8 cellular contexts compared by ENCODE assay signal in the genomic region with DNA sequence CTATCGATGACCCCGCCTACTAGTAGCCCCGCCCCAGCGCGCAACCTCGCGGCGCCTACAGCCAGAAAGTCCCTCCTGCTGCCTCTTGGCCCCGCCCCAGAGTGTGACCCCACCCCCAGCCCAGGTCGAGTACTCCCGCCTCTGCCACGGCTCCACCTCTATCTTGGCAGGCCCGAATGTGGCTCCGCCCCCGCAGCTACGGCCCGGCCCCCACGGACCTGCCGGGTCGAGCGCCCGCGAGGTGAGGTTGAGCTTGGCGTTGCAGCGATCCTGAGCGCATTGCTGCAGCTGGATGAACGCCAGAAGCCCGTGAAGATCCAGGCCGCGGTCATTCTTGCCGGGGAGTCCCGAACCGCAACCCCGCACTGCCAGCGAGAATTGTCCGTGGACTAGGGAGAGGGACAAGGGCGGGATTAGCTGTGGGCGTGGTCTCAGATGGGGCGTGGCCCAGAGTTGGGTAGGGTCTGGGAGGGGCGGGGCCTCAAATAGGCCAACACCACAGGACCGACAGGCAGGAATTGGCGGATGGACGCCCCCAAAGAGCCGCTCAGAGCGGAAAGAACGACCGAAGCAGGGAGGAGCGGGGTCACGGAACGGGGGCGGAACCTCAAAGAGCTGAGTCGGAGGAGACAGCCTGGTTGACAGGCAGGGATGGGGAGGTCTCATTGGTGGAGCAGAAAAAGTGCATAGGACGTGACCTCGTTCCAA. TPM values are rescaled to one million over a fixed set of nuclear protein-coding genes. Genes with fewer than 3 reads are reported as not detected.
DNase-seq lines count a peak whose midpoint lies in the region; ATAC-seq and TF ChIP-seq lines count a peak whose summit lies in the region.

No MANE protein-coding gene starts in this region.

- no peaks in the 10 kb centered on the region for H3K27me3 ChIP-seq in right atrium auricular region
- peaks cover 0 to 17% (median 9%) of the 10 kb centered on the region in 3 donors for H3K27me3 ChIP-seq in psoas muscle (ENCODE audit: insufficient read depth in 3 of 3, low read length in 2 of 3)

- H3K36me3 ChIP-seq in right atrium auricular region (no peaks in the 10 kb centered on the region), psoas muscle (ENCODE audit: insufficient read depth in 1 of 2, low read depth in 1 of 2) (no peaks in the 10 kb centered on the region)

- peak overlapping the region; percentile 72 for H3K27ac ChIP-seq in angular gyrus (ENCODE audit: low read depth, low read length)
- H3K27ac ChIP-seq in right atrium auricular region = peak overlapping the region; percentile 78 to 83
- peak overlapping the region; percentile 64 for H3K27ac ChIP-seq in psoas muscle

- TF ChIP-seq CTCF in GM12864 (IDR thresholded peaks at IDR 0.05; ENCODE audit: low read depth, low read length, missing control alignments) (no peak), right atrium auricular region (IDR thresholded peaks at IDR 0.05) (no peak), psoas muscle (IDR thresholded peaks at IDR 0.05) (no peak)

- intact Hi-C loops in psoas muscle (cut with DNase I) = loop anchor here in 1 of 2 donors (5.0 kb wide), 1 partner anchor 39 kb away; the partner anchor contains the start of gene PHLDB3

- 0 to 1% (median 1%) methylated on average over 52 to 54 of the region's 54 CpGs for WGBS in psoas muscle, 3 donors

- peaks cover 38% of the 10 kb centered on the region for H3K4me1 Mint-ChIP-seq in T-helper 17 cell

- no peaks in the 10 kb centered on the region for H3K9me3 ChIP-seq in T-helper 17 cell (ENCODE audit: control insufficient read depth, low read length, poor library complexity, severe bottlenecking)
- no peaks in the 10 kb centered on the region for H3K9me3 ChIP-seq in right atrium auricular region
- H3K9me3 ChIP-seq in psoas muscle = no peaks in the 10 kb centered on the region

- H3K4me3 ChIP-seq in GM12864 (ENCODE audit: low read depth, low read length) = peak overlapping the region; percentile 68
- H3K4me3 ChIP-seq in right atrium auricular region = peak overlapping the region; percentile 51 to 72
- peak overlapping the region; percentile 82 for H3K4me3 ChIP-seq in psoas muscle

- peak overlapping the region; percentile 92 for H3K4me3 Mint-ChIP-seq in T-helper 17 cell

- no peaks in the 10 kb centered on the region for H3K27me3 Mint-ChIP-seq in T-helper 17 cell

- H3K4me1 ChIP-seq in right atrium auricular region (peaks cover 0 to 16% of the 10 kb centered on the region in 2 donors), psoas muscle (peaks cover 3% of the 10 kb centered on the region)

- H3K27ac Mint-ChIP-seq in T-helper 17 cell = peak overlapping the region; percentile 88

- DNase-seq in GM12864 (ENCODE audit: low read depth) (peak; percentile 81), NCI-H1105 (lab: John Stamatoyannopoulos, UW) (peak; percentile 96), T-helper 17 cell (peak; percentile 98 to 100 (median 100)), right atrium auricular region (ENCODE audit: low spot score) (peak; percentile 96), psoas muscle (peak; percentile 95 to 96), ureter (ENCODE audit: low spot score) (peak; percentile 98)

- no peaks in the 10 kb centered on the region for H3K36me3 Mint-ChIP-seq in T-helper 17 cell (ENCODE audit: low read depth)

- ATAC-seq in HG02642 (IDR thresholded peaks at IDR 0.05; ENCODE audit: poor library complexity, unreplicated experiment) (peak; percentile 87), T-helper 17 cell (peak; percentile 86), psoas muscle (peak; percentile 92 to 94 (median 92))

RNA-seq across cellular contexts. Expression of gene LYPD3, which starts 1.9 kb away (rescaled TPM):
- 1 to 10 TPM; 5.1 to 7.4 TPM for total RNA-seq in T-helper 17 cell
- under 1 TPM in 1 of 2 donors, not detected in 1; 0.90 TPM for total RNA-seq in right atrium auricular region
- not detected for total RNA-seq in psoas muscle
- under 1 TPM in 2 of 3 donors, not detected in 1; 0.12 to 0.26 TPM for polyA plus RNA-seq in psoas muscle
- total RNA-seq in ureter = 15.0 TPM

RNA-seq across cellular contexts. Expression of gene PHLDB3, which starts 41.0 kb away (rescaled TPM):
- total RNA-seq in T-helper 17 cell (10 to 100 TPM; 24.2 to 40.5 TPM), right atrium auricular region (1 to 10 TPM; 3.6 to 7.7 TPM), psoas muscle (1 to 10 TPM; 3.1 to 5.7 (median 4.5) TPM), ureter (39.5 TPM)
- 1 to 10 TPM; 2.0 to 4.7 (median 3.2) TPM for polyA plus RNA-seq in psoas muscle

RNA-seq across cellular contexts. Expression of gene TEX101, which starts 48.8 kb away (rescaled TPM):
- not detected for total RNA-seq in T-helper 17 cell
- total RNA-seq in right atrium auricular region = not detected
- total RNA-seq in psoas muscle = not detected
- polyA plus RNA-seq in psoas muscle = not detected
- total RNA-seq in ureter = not detected

Comparison
In these comparisons a context has a peak if more than half of its experiments do, and no peak if none do; other contexts are left out.
1. Peak in every context shown above with its lines: DNase-seq, ATAC-seq, H3K4me3 ChIP-seq and H3K27ac ChIP-seq.